Comparison of ENCODE assay signal across 26 cellular contexts in the genomic region with DNA sequence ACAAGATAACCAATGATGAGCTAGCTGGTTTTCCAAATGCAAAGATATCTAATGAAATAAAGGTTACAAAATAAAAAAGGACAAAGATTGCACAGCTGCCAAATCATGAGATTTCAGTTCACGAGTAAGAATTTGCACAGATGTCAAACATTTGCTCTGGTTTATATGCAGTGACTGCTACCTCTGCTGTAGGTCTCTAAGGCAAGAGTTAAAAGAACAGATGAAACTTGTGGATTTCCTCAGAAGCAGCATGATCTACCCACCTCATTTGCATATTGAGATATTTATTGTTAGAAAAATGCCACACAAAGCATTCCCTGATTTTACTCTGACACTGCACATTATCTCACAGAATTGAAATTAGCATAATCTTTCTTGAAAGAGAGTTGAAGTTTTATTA.
"Had no signal": no experiment of that assay in that cellular context is flagged by ENCODE, and none has a peak within 500 bp of the region (broad histone marks: within the 10 kb centered on the region; RNA-seq: fewer than 3 reads in every experiment).

No MANE protein-coding gene starts in this region.

- DNase-seq: activated CD4-positive, alpha-beta T cell treated with anti-CD3 and anti-CD28 coated beads for 1 hour; activated CD4-positive, alpha-beta T cell treated with anti-CD3 and anti-CD28 coated beads, Interleukin-2, amount 10 ng/mL, durations not matched to agents 24 days and 14 days; activated CD4-positive, alpha-beta T cell treated with anti-CD3 and anti-CD28 coated beads, Interleukin-2, amount 50 U/mL, for 4 hours; activated CD4-positive, CD25-positive, alpha-beta regulatory T cell; activated CD8-positive, alpha-beta T cell treated with anti-CD3 and anti-CD28 coated beads for 36 hours; activated naive CD4-positive, alpha-beta T cell treated with anti-CD3 and anti-CD28 coated beads, Interleukin-2, amount 10 ng/mL, durations not matched to agents 7 days and 5 days; activated naive CD8-positive, alpha-beta T cell treated with anti-CD3 and anti-CD28 coated beads, Interleukin-2, amount 50 U/mL, for 24 hours; activated T-cell treated with anti-CD3 and anti-CD28 coated beads, Interleukin-2, amount 50 U/mL, for 24 hours; anterior cingulate cortex; brain microvascular endothelial cell; central memory CD4-positive, alpha-beta T cell; NCI-H1105; NCI-H1417 treated with DMSO at 0.1 percent for 48 hours; NCI-H187 treated with DMSO at 0.1 percent for 48 hours; NCI-H2081; NCI-H345; NCI-H524 treated with DMSO at 0.1 percent for 48 hours; NK-92 treated with Interleukin-12 subunit alpha and Interleukin-12 subunit beta, amount 100 ng/mL, for 24 hours; PC-9; Right ventricle myocardium superior; T1000; WERI-Rb-1 had no signal

- H3K27ac Mint-ChIP-seq: activated CD4-positive, alpha-beta T cell treated with anti-CD3 and anti-CD28 coated beads, Interleukin-2, amount 10 ng/mL, durations not matched to agents 24 days and 14 days; activated CD8-positive, alpha-beta T cell treated with anti-CD3 and anti-CD28 coated beads for 36 hours; activated naive CD4-positive, alpha-beta T cell treated with anti-CD3 and anti-CD28 coated beads, Interleukin-2, amount 10 ng/mL, durations not matched to agents 7 days and 5 days; activated naive CD8-positive, alpha-beta T cell; activated naive CD8-positive, alpha-beta T cell treated with anti-CD3 and anti-CD28 coated beads, Interleukin-2, amount 50 U/mL, for 24 hours; activated T-cell treated with anti-CD3 and anti-CD28 coated beads, Interleukin-2, amount 50 U/mL, for 24 hours had no signal

- H3K36me3 ChIP-seq: brain microvascular endothelial cell, WERI-Rb-1 had no signal

- H3K4me3 ChIP-seq: PC-9 had no signal

- H2AFZ ChIP-seq: PC-9 had no signal

- H3K27me3 ChIP-seq: brain microvascular endothelial cell had no signal

- H3K4me1 Mint-ChIP-seq: activated CD4-positive, alpha-beta T cell treated with anti-CD3 and anti-CD28 coated beads, Interleukin-2, amount 10 ng/mL, durations not matched to agents 24 days and 14 days; activated naive CD4-positive, alpha-beta T cell treated with anti-CD3 and anti-CD28 coated beads, Interleukin-2, amount 10 ng/mL, durations not matched to agents 7 days and 5 days; activated naive CD8-positive, alpha-beta T cell treated with anti-CD3 and anti-CD28 coated beads, Interleukin-2, amount 50 U/mL, for 24 hours had no signal

- H3K9me3 Mint-ChIP-seq: activated CD4-positive, alpha-beta T cell treated with anti-CD3 and anti-CD28 coated beads, Interleukin-2, amount 10 ng/mL, durations not matched to agents 24 days and 14 days; activated CD8-positive, alpha-beta T cell treated with anti-CD3 and anti-CD28 coated beads for 36 hours; activated naive CD4-positive, alpha-beta T cell treated with anti-CD3 and anti-CD28 coated beads, Interleukin-2, amount 10 ng/mL, durations not matched to agents 7 days and 5 days; activated T-cell treated with anti-CD3 and anti-CD28 coated beads, Interleukin-2, amount 50 U/mL, for 24 hours had no signal

- H3K36me3 Mint-ChIP-seq: activated naive CD4-positive, alpha-beta T cell treated with anti-CD3 and anti-CD28 coated beads, Interleukin-2, amount 10 ng/mL, durations not matched to agents 7 days and 5 days; activated naive CD8-positive, alpha-beta T cell had no signal

- FAIRE-seq: colon, RCC 7860 had no signal

- H3K4me3 Mint-ChIP-seq: activated CD4-positive, alpha-beta T cell treated with anti-CD3 and anti-CD28 coated beads, Interleukin-2, amount 10 ng/mL, durations not matched to agents 24 days and 14 days; activated CD8-positive, alpha-beta T cell treated with anti-CD3 and anti-CD28 coated beads for 36 hours; activated naive CD4-positive, alpha-beta T cell treated with anti-CD3 and anti-CD28 coated beads, Interleukin-2, amount 10 ng/mL, durations not matched to agents 7 days and 5 days; activated naive CD8-positive, alpha-beta T cell; activated naive CD8-positive, alpha-beta T cell treated with anti-CD3 and anti-CD28 coated beads, Interleukin-2, amount 50 U/mL, for 24 hours; activated T-cell treated with anti-CD3 and anti-CD28 coated beads, Interleukin-2, amount 50 U/mL, for 24 hours had no signal

- H3K9ac ChIP-seq: KMS-11 had no signal

- ATAC-seq: activated CD8-positive, alpha-beta T cell treated with anti-CD3 and anti-CD28 coated beads for 36 hours; activated naive CD8-positive, alpha-beta T cell treated with anti-CD3 and anti-CD28 coated beads, Interleukin-2, amount 50 U/mL, for 24 hours had no signal

- H3K27ac ChIP-seq: brain microvascular endothelial cell, KMS-11, PC-9, WERI-Rb-1 had no signal

- H3K4me2 ChIP-seq: KMS-11, PC-9 had no signal
